ENCODE assay signal across 35 cellular contexts in genomic region chr5:79430196-79430595, GRCh38.
"Had no signal": no experiment of that assay in that cellular context is flagged by ENCODE, and none has a peak within 500 bp of the region (broad histone marks: within the 10 kb centered on the region; RNA-seq: fewer than 3 reads in every experiment).

No MANE protein-coding gene starts in this region.

- H3K9me3 ChIP-seq: MG63 had no signal

- DNase-seq: Karpas-422, Kasumi-1, MG63, MM.1S, MV-4-11, NCI-H1048, NCI-H1092, NCI-H1092 treated with DMSO at 0.1 percent for 48 hours, NCI-H1105, NCI-H1105 treated with DMSO at 0.1 percent for 48 hours, NCI-H1417, NCI-H1417 treated with DMSO at 0.1 percent for 48 hours, NCI-H1436, NCI-H1436 treated with DMSO at 0.1 percent for 48 hours, NCI-H146, NCI-H1694, NCI-H1694 treated with DMSO at 0.1 percent for 48 hours, NCI-H187, NCI-H187 treated with DMSO at 0.1 percent for 48 hours, NCI-H1930, NCI-H2029, NCI-H2029 treated with DMSO at 0.1 percent for 48 hours, NCI-H2081, NCI-H2081 treated with DMSO at 0.1 percent for 48 hours, NCI-H2107, NCI-H2171, NCI-H2171 treated with DMSO at 0.1 percent for 48 hours, NCI-H2227 treated with DMSO at 0.1 percent for 48 hours, NCI-H226, NCI-H345, NCI-H446, NCI-H446 treated with DMSO at 0.1 percent for 48 hours, NCI-H510A, NCI-H510A treated with DMSO at 0.1 percent for 48 hours, NCI-H524 had no signal

- H3K27me3 ChIP-seq: MG63 had no signal

- H3K36me3 ChIP-seq: MG63 had no signal

- H3K4me3 ChIP-seq: MG63 had no signal
